Comparison of ENCODE assay signal across 19 cellular contexts in the genomic region with DNA sequence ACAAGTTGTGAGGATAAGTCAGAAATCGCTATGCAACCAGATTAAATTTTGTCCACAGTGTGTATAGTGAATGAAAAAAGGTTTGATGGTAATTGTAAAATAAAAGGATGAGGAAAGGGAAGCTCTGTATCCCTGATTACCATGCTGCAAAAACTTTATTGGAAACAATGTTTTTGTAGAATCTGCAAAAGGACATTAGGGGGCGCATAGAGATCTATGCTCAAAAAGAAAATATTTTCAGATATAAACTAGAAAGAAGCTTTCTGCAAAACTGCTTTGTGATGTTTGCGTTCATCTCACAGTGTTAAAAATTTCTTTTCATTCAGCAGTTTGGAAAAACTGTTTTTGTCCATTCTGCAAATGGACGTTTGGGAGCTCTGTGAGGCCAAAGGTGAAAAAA.
A peak's percentile ranks its signal among the peaks of the same experiment; 100 is the strongest.
DNase-seq lines count a peak whose midpoint lies in the region; TF ChIP-seq lines count a peak whose summit lies in the region.
"Had no signal": no experiment of that assay in that cellular context is flagged by ENCODE, and none has a peak within 500 bp of the region (broad histone marks: within the 10 kb centered on the region; RNA-seq: fewer than 3 reads in every experiment).

No MANE protein-coding gene starts in this region.

- no peaks in the 10 kb centered on the region for H3K36me3 ChIP-seq in OCI-LY3 (replicated peaks; ENCODE audit: low read depth, low read length)
- no peaks in the 10 kb centered on the region for H3K36me3 ChIP-seq in adipocyte (ENCODE audit: control insufficient read depth, insufficient read depth, low read length, severe bottlenecking)
- H3K36me3 ChIP-seq in MG63: no peaks in the 10 kb centered on the region

- no peaks in the 10 kb centered on the region for H3K36me3 Mint-ChIP-seq in HFFc6 (ENCODE audit: low read depth)
- H3K36me3 Mint-ChIP-seq: CD4-positive, CD25-positive, alpha-beta regulatory T cell had no signal

- H2AFZ ChIP-seq in OCI-LY3 (ENCODE audit: low read depth, low read length): no peak overlapping the region

- H3K4me2 ChIP-seq in OCI-LY3 (ENCODE audit: low read length): no peak overlapping the region
- H3K4me2 ChIP-seq: A549 had no signal

- peaks cover 22% of the 10 kb centered on the region for H3K9me3 Mint-ChIP-seq in HFFc6

- no peaks in the 10 kb centered on the region for H4K20me1 ChIP-seq in OCI-LY3 (ENCODE audit: insufficient read depth, low read length)

- H3K9me3 ChIP-seq in OCI-LY3 (ENCODE audit: insufficient read depth, low read length) (no peaks in the 10 kb centered on the region), adipocyte (ENCODE audit: control insufficient read depth, low read length) (peaks cover 5% of the 10 kb centered on the region), MG63 (no peaks in the 10 kb centered on the region; the same call in 1 of the 2 replicates)
- H3K9me3 ChIP-seq: A549 had no signal

- no peaks in the 10 kb centered on the region for H3K4me1 ChIP-seq in OCI-LY3 (ENCODE audit: low read length)
- H3K4me1 ChIP-seq in adipocyte (ENCODE audit: control insufficient read depth, insufficient read depth, low read length): no peaks in the 10 kb centered on the region
- H3K4me1 ChIP-seq: A549 had no signal

- H3K9ac ChIP-seq in OCI-LY3 (ENCODE audit: low read length): no peak overlapping the region
- no peak overlapping the region for H3K9ac ChIP-seq in adipocyte (ENCODE audit: low read length)

- H3K4me1 Mint-ChIP-seq in HFFc6 (ENCODE audit: low read depth): no peaks in the 10 kb centered on the region
- H3K4me1 Mint-ChIP-seq: B cell; CD4-positive, CD25-positive, alpha-beta regulatory T cell; T-helper 17 cell had no signal

- H3K4me3 Mint-ChIP-seq in HFFc6: no peak overlapping the region
- H3K4me3 Mint-ChIP-seq: B cell; CD4-positive, CD25-positive, alpha-beta regulatory T cell; T-helper 17 cell had no signal

- H3K79me2 ChIP-seq in OCI-LY3 (ENCODE audit: low read length): no peaks in the 10 kb centered on the region

- no peak overlapping the region for H3K27ac Mint-ChIP-seq in HFFc6
- H3K27ac Mint-ChIP-seq: B cell; CD4-positive, CD25-positive, alpha-beta regulatory T cell; T-helper 17 cell had no signal

- TF ChIP-seq CTCF in C4-2B (conservative IDR thresholded peaks at IDR 0.05): peak; percentile 70
- peak; percentile 62 for TF ChIP-seq CTCF in HFFc6 (IDR thresholded peaks at IDR 0.05)
- TF ChIP-seq CTCF in OCI-LY3 (IDR thresholded peaks at IDR 0.05; ENCODE audit: low read depth, low read length): 0 out of 2 replicates have a peak, but pooled peaks have one; percentile 7

- no peaks in the 10 kb centered on the region for H3K27me3 ChIP-seq in OCI-LY3 (ENCODE audit: low read depth, low read length)
- no peaks in the 10 kb centered on the region for H3K27me3 ChIP-seq in adipocyte (replicated peaks; ENCODE audit: control insufficient read depth, insufficient read depth, low read length)
- H3K27me3 ChIP-seq in MG63: no peaks in the 10 kb centered on the region

- H3K27me3 Mint-ChIP-seq in HFFc6 (ENCODE audit: insufficient read depth): no peaks in the 10 kb centered on the region
- H3K27me3 Mint-ChIP-seq: B cell; CD4-positive, CD25-positive, alpha-beta regulatory T cell; T-helper 17 cell had no signal

- H3K4me3 ChIP-seq in OCI-LY3 (ENCODE audit: low read length): no peak overlapping the region
- no peak overlapping the region for H3K4me3 ChIP-seq in adipocyte (ENCODE audit: low read length)
- H3K4me3 ChIP-seq in MG63: no peak overlapping the region
- H3K4me3 ChIP-seq: A549 had no signal

- no peak overlapping the region for H3K27ac ChIP-seq in C4-2B
- no peak overlapping the region for H3K27ac ChIP-seq in OCI-LY3 (ENCODE audit: low read length)
- H3K27ac ChIP-seq: A549 had no signal

- no peak for DNase-seq in HFFc6
- DNase-seq in adipocyte (ENCODE audit: low read depth): peak; percentile 2
- no peak for DNase-seq in MG63
- DNase-seq in EL: no peak
- DNase-seq in COR-L47 (lab: John Stamatoyannopoulos, UW): no peak
- DNase-seq: CD4-positive, CD25-positive, alpha-beta regulatory T cell; H7; KBM-7; MV-4-11; NCI-H1694; NCI-H2081; NCI-H446 treated with DMSO at 0.1 percent for 48 hours; NCI-H526 treated with DMSO at 0.1 percent for 48 hours; SW 1271; T-helper 17 cell had no signal

Comparison
In these comparisons a context has a peak if more than half of its experiments do, and no peak if none do; other contexts are left out.
1. CTCF ChIP-seq: peak in every context shown above with its lines; median percentile 70 in C4-2B; 62 in HFFc6; 7 in OCI-LY3.